9 cellular contexts compared by ENCODE assay signal in the genomic region with DNA sequence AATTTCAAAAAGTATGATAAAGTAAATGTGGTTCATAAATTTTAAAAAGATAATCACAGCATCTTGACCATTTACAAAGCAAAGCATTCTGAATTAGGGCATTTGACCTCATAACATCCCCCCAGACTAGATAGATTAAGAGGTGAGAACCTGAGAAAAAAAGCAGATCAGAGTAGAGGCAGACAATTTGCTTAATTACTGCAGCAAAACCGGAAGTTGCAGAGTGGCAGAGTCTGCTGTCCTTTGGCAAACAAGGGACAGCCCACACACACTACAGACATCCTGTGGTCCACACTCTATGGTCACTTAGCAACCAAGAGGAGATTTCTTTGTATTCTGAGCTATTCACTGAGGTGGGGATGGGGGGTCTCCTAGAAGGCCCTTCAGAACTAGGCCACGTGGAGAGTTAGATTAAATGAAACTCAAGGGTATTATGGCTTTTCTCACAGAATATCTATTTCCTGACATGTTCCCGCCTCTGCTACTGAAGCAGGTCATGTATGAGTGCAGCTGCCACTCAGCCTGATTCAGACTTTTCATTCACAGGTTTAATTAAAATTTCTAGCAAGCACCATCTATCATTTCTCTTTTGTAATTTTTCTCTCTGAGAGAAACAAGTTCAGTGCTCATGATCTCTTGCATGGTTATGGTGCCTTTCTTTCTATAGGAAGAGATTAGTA. TPM values are rescaled to one million over a fixed set of nuclear protein-coding genes. Genes with fewer than 3 reads are reported as not detected.
DNase-seq lines count a peak whose midpoint lies in the region; ATAC-seq, FAIRE-seq and TF ChIP-seq lines count a peak whose summit lies in the region.
"Had no signal": no experiment of that assay in that cellular context is flagged by ENCODE, and none has a peak within 500 bp of the region (broad histone marks: within the 10 kb centered on the region; RNA-seq: fewer than 3 reads in every experiment).

No MANE protein-coding gene starts in this region.

- intact Hi-C loops in ovary (cut with DNase I) = loop anchor here in 2 of 4 donors (10.0 kb wide), 2 partner anchors 436 to 456 kb away; no protein-coding TSS in a partner anchor
- intact Hi-C loops in sigmoid colon (cut with DNase I) = loop anchor here (10.0 kb wide), 1 partner anchor 536 kb away; no protein-coding TSS in a partner anchor

- H3K9me3 ChIP-seq in ovary (no peaks in the 10 kb centered on the region), sigmoid colon (no peaks in the 10 kb centered on the region), small intestine (ENCODE audit: control insufficient read depth, low read depth) (no peaks in the 10 kb centered on the region)

- WGBS in ovary, 3 donors = 46 to 56% (median 54%) methylated on average over 3 of the region's 3 CpGs
- WGBS in sigmoid colon, 2 donors = 38 to 45% methylated on average over 3 of the region's 3 CpGs
- 34 to 62% (median 53%) methylated on average over 3 of the region's 3 CpGs for WGBS in small intestine, 3 donors

- DNase-seq in ovary = no peak
- DNase-seq in sigmoid colon = no peak
- no peak for DNase-seq in small intestine
- DNase-seq: activated T-cell treated with anti-CD3 and anti-CD28 coated beads for 4 hours, NCI-H526 treated with DMSO at 0.1 percent for 48 hours had no signal

- TF ChIP-seq POLR2A in ovary (IDR thresholded peaks at IDR 0.05) (no peak), sigmoid colon (IDR thresholded peaks at IDR 0.05) (no peak)

- H3K4me3 ChIP-seq in ovary = no peak overlapping the region
- H3K4me3 ChIP-seq in sigmoid colon = no peak overlapping the region
- no peak overlapping the region for H3K4me3 ChIP-seq in small intestine (ENCODE audit: low read depth in 1 of 2, low read length in 2 of 2)

- ATAC-seq in GM18868 (IDR thresholded peaks at IDR 0.05; ENCODE audit: unreplicated experiment) (peak; percentile 80), GM21723 (IDR thresholded peaks at IDR 0.05; ENCODE audit: unreplicated experiment) (peak; percentile 73), HG03469 (IDR thresholded peaks at IDR 0.05; ENCODE audit: unreplicated experiment) (peak; percentile 79)

- TF ChIP-seq EP300 in ovary (IDR thresholded peaks at IDR 0.05) = no peak
- no peak for TF ChIP-seq EP300 in sigmoid colon (IDR thresholded peaks at IDR 0.05)

- H3K27me3 ChIP-seq in ovary (no peaks in the 10 kb centered on the region), sigmoid colon (no peaks in the 10 kb centered on the region), small intestine (ENCODE audit: control insufficient read depth in 2 of 2, insufficient read depth in 2 of 2, low read length in 2 of 2) (no peaks in the 10 kb centered on the region)

- FAIRE-seq in islet of Langerhans (lab: Jason Lieb, UNC) (peak; percentile 88), small intestine (lab: Jason Lieb, UNC) (no peak)

- H3K27ac ChIP-seq in ovary = no peak overlapping the region
- H3K27ac ChIP-seq in sigmoid colon = no peak overlapping the region
- no peak overlapping the region for H3K27ac ChIP-seq in small intestine (ENCODE audit: low read depth in 1 of 2, low read length in 1 of 2)

- H3K36me3 ChIP-seq in ovary (no peaks in the 10 kb centered on the region), sigmoid colon (no peaks in the 10 kb centered on the region), small intestine (ENCODE audit: control insufficient read depth in 2 of 2, insufficient read depth in 2 of 2, low read length in 2 of 2) (no peaks in the 10 kb centered on the region)

- H3K4me1 ChIP-seq in ovary (ENCODE audit: insufficient read depth) = no peaks in the 10 kb centered on the region
- H3K4me1 ChIP-seq in sigmoid colon = no peaks in the 10 kb centered on the region
- H3K4me1 ChIP-seq in small intestine (ENCODE audit: control insufficient read depth in 2 of 2, insufficient read depth in 1 of 2, low read depth in 1 of 2, low read length in 1 of 2) = no peaks in the 10 kb centered on the region

- no peak for TF ChIP-seq CTCF in ovary (IDR thresholded peaks at IDR 0.05)
- TF ChIP-seq CTCF in sigmoid colon (IDR thresholded peaks at IDR 0.05) = no peak

RNA-seq across cellular contexts. Expression of a gene that starts 48.5 kb away (rescaled TPM):
- total RNA-seq in ovary (10 to 100 TPM; 15.5 to 37.4 (median 21.1) TPM), sigmoid colon (10 to 100 TPM in 3 of 4 donors, 1 to 10 TPM in 1; 6.9 to 16.8 (median 12.0) TPM)
- polyA plus RNA-seq in ovary (10 to 100 TPM; 10.5 to 26.4 TPM), sigmoid colon (10 to 100 TPM in 2 of 3 donors, 1 to 10 TPM in 1; 9.7 to 17.1 (median 16.2) TPM), small intestine (10 to 100 TPM; 10.6 to 14.9 (median 11.4) TPM)
